10 cellular contexts compared by ENCODE assay signal in genomic region chr3:59879033-59879655, GRCh38.
"Had no signal": no experiment of that assay in that cellular context is flagged by ENCODE, and none has a peak within 500 bp of the region (broad histone marks: within the 10 kb centered on the region; RNA-seq: fewer than 3 reads in every experiment).

No MANE protein-coding gene starts in this region.

- H3K36me3 Mint-ChIP-seq: activated CD8-positive, alpha-beta memory T cell treated with anti-CD3 and anti-CD28 coated beads, Interleukin-2, amount 10 ng/mL, durations not matched to agents 7 days and 5 days; stimulated activated memory B cell treated with anti-CD40 and anti-IgM and Interleukin-4, amounts not matched to agents 10 μg/mL and 1 μg/mL and 100 μg/mL, for 72 hours had no signal

- DNase-seq: activated CD4-positive, alpha-beta T cell treated with anti-CD3 and anti-CD28 coated beads, Interleukin-2, amount 50 U/mL, for 48 hours; activated CD8-positive, alpha-beta memory T cell treated with anti-CD3 and anti-CD28 coated beads, Interleukin-2, amount 10 ng/mL, durations not matched to agents 7 days and 5 days; activated effector memory CD4-positive, alpha-beta T cell treated with anti-CD3 and anti-CD28 coated beads, Interleukin-2, amount 50 U/mL, for 16 hours; activated T-cell treated with anti-CD3 and anti-CD28 coated beads, Interleukin-2, amount 50 U/mL, for 24 hours; left colon; midbrain; right lobe of liver; upper lobe of left lung had no signal

- H3K27ac Mint-ChIP-seq: activated CD8-positive, alpha-beta memory T cell treated with anti-CD3 and anti-CD28 coated beads, Interleukin-2, amount 10 ng/mL, durations not matched to agents 7 days and 5 days; activated T-cell treated with anti-CD3 and anti-CD28 coated beads, Interleukin-2, amount 50 U/mL, for 24 hours; progenitor cell of endocrine pancreas; stimulated activated memory B cell treated with anti-CD40 and anti-IgM and Interleukin-4, amounts not matched to agents 10 μg/mL and 1 μg/mL and 100 μg/mL, for 72 hours had no signal

- H3K4me1 Mint-ChIP-seq: activated CD8-positive, alpha-beta memory T cell treated with anti-CD3 and anti-CD28 coated beads, Interleukin-2, amount 10 ng/mL, durations not matched to agents 7 days and 5 days had no signal

- H3K9me3 Mint-ChIP-seq: stimulated activated memory B cell treated with anti-CD40 and anti-IgM and Interleukin-4, amounts not matched to agents 10 μg/mL and 1 μg/mL and 100 μg/mL, for 72 hours had no signal

- H3K4me3 Mint-ChIP-seq: activated CD8-positive, alpha-beta memory T cell treated with anti-CD3 and anti-CD28 coated beads, Interleukin-2, amount 10 ng/mL, durations not matched to agents 7 days and 5 days; activated T-cell treated with anti-CD3 and anti-CD28 coated beads, Interleukin-2, amount 50 U/mL, for 24 hours; stimulated activated memory B cell treated with anti-CD40 and anti-IgM and Interleukin-4, amounts not matched to agents 10 μg/mL and 1 μg/mL and 100 μg/mL, for 72 hours had no signal

- H3K27me3 Mint-ChIP-seq: activated CD8-positive, alpha-beta memory T cell treated with anti-CD3 and anti-CD28 coated beads, Interleukin-2, amount 10 ng/mL, durations not matched to agents 7 days and 5 days; activated T-cell treated with anti-CD3 and anti-CD28 coated beads, Interleukin-2, amount 50 U/mL, for 24 hours; progenitor cell of endocrine pancreas; stimulated activated memory B cell treated with anti-CD40 and anti-IgM and Interleukin-4, amounts not matched to agents 10 μg/mL and 1 μg/mL and 100 μg/mL, for 72 hours had no signal
